ENCODE assay signal across 18 cellular contexts in genomic region chr2:150011336-150011735, GRCh38.
DNase-seq lines count a peak whose midpoint lies in the region; ATAC-seq, FAIRE-seq and TF ChIP-seq lines count a peak whose summit lies in the region.
"Had no signal": no experiment of that assay in that cellular context is flagged by ENCODE, and none has a peak within 500 bp of the region (broad histone marks: within the 10 kb centered on the region; RNA-seq: fewer than 3 reads in every experiment).

No MANE protein-coding gene starts in this region.

- H3K4me3 ChIP-seq in astrocyte of the spinal cord (ENCODE audit: low read depth, low read length) (no peak overlapping the region), fibroblast of mammary gland (ENCODE audit: control insufficient read depth, low read depth, low read length) (no peak overlapping the region)
- H3K4me3 ChIP-seq: GM12878 had no signal

- ATAC-seq in HG03159 (IDR thresholded peaks at IDR 0.05; ENCODE audit: unreplicated experiment): no peak
- no peak for ATAC-seq in HG03280 (IDR thresholded peaks at IDR 0.05; ENCODE audit: unreplicated experiment)
- ATAC-seq: GM12878, Panc1, Right ventricle myocardium inferior had no signal

- TF ChIP-seq CTCF in astrocyte of the spinal cord (IDR thresholded peaks at IDR 0.05; ENCODE audit: low read depth, low read length) (no peak), fibroblast of mammary gland (conservative IDR thresholded peaks at IDR 0.05; ENCODE audit: control insufficient read depth, insufficient read depth, low read depth, low read length) (no peak), GM20000 (IDR thresholded peaks at IDR 0.05; ENCODE audit: extremely low read depth, missing control alignments) (no peak)

- in situ Hi-C loops in astrocyte of the spinal cord (cut with HindIII; ENCODE audit: low sequenced_read_pairs): no loop called here

- FAIRE-seq in RCC 7860 (lab: Jason Lieb, UNC): no peak
- FAIRE-seq: GM12878, H1 had no signal

- DNase-seq in NCI-H2171 treated with DMSO at 0.1 percent for 48 hours (lab: John Stamatoyannopoulos, UW) (peak; percentile 43), NCI-H2171 (lab: John Stamatoyannopoulos, UW) (no peak), astrocyte of the spinal cord (ENCODE audit: low read depth, low spot score) (peak; percentile 51), fibroblast of mammary gland (ENCODE audit: low read depth) (peak; percentile 50), RCC 7860 (ENCODE audit: low spot score) (no peak), GM20000 (ENCODE audit: low spot score) (no peak)
- DNase-seq: COR-L47, NCI-H1105 treated with DMSO at 0.1 percent for 48 hours, NCI-H1694, NCI-H2081 treated with DMSO at 0.1 percent for 48 hours, NCI-H2227 treated with DMSO at 0.1 percent for 48 hours, NCI-H526 treated with DMSO at 0.1 percent for 48 hours had no signal

Comparison
In these comparisons a context has a peak if more than half of its experiments do, and no peak if none do; other contexts are left out.
1. DNase-seq: peak in NCI-H2171 treated with DMSO at 0.1 percent for 48 hours (single experiment), astrocyte of the spinal cord (single experiment) and fibroblast of mammary gland (single experiment); none in NCI-H2171 (single experiment), RCC 7860 (single experiment) and GM20000 (single experiment).